In genomic region chrX:130738638-130739195, GRCh38 we compare ENCODE assay signal across 16 cellular contexts.
A peak's percentile ranks its signal among the peaks of the same experiment; 100 is the strongest.
DNase-seq lines count a peak whose midpoint lies in the region; ATAC-seq and TF ChIP-seq lines count a peak whose summit lies in the region.
"Had no signal": no experiment of that assay in that cellular context is flagged by ENCODE, and none has a peak within 500 bp of the region (broad histone marks: within the 10 kb centered on the region; RNA-seq: fewer than 3 reads in every experiment).

No MANE protein-coding gene starts in this region.

- no peak overlapping the region for H3K9ac ChIP-seq in iPS-20b (ENCODE audit: low read depth, low read length)

- no peak overlapping the region for H3K4me3 ChIP-seq in H7 (ENCODE audit: insufficient read depth, low read depth, low read length)
- H3K4me3 ChIP-seq in iPS-20b (ENCODE audit: low read length): peak overlapping the region; percentile 10; the same call in 1 of the 2 replicates
- no peak overlapping the region for H3K4me3 ChIP-seq in esophagus muscularis mucosa
- H3K4me3 ChIP-seq: K562 had no signal

- no peak for TF ChIP-seq EP300 in esophagus muscularis mucosa (IDR thresholded peaks at IDR 0.05)

- DNase-seq in NCI-H2227 (lab: John Stamatoyannopoulos, UW; ENCODE audit: unreplicated experiment) (peak; percentile 8), NCI-H2227 treated with DMSO at 0.1 percent for 48 hours (lab: John Stamatoyannopoulos, UW) (no peak), H7 (peak; percentile 17), cerebellar cortex (ENCODE audit: low spot score) (peak; percentile 66), GF-D8 (lab: John Stamatoyannopoulos, UW) (no peak), esophagus muscularis mucosa (ENCODE audit: extremely low spot score) (no peak)
- DNase-seq: BE2C; Caco-2; CD4-positive, CD25-positive, alpha-beta regulatory T cell; DMS153; NCI-H1105; NCI-H1694 treated with DMSO at 0.1 percent for 48 hours; NCI-H82 had no signal

- H3K27ac ChIP-seq in iPS-20b (ENCODE audit: low read length): no peak overlapping the region
- H3K27ac ChIP-seq in esophagus muscularis mucosa (replicated peaks in 1 of 4): no peak overlapping the region

- H3K36me3 ChIP-seq in H7 (replicated peaks; ENCODE audit: control insufficient read depth, insufficient read depth, low read length): no peaks in the 10 kb centered on the region
- H3K36me3 ChIP-seq in iPS-20b (ENCODE audit: insufficient read depth, low read depth, low read length): no peaks in the 10 kb centered on the region
- no peaks in the 10 kb centered on the region for H3K36me3 ChIP-seq in esophagus muscularis mucosa
- H3K36me3 ChIP-seq: BE2C had no signal

- intact Hi-C loops in esophagus muscularis mucosa (cut with DNase I): no loop called here

- WGBS in esophagus muscularis mucosa: 79% methylated on average over 5 of the region's 5 CpGs

- H3K4me1 ChIP-seq in iPS-20b (ENCODE audit: insufficient read depth, low read length) (peaks cover 16% of the 10 kb centered on the region; the same call in 1 of the 2 replicates), esophagus muscularis mucosa (peaks cover 0 to 3% (median 0%) of the 10 kb centered on the region in 4 donors)
- H3K4me1 ChIP-seq: BE2C, Caco-2 had no signal

- no peak for ATAC-seq in HG03097 (IDR thresholded peaks at IDR 0.05; ENCODE audit: low FRiP score, unreplicated experiment)
- ATAC-seq: K562 had no signal

- TF ChIP-seq POLR2A in esophagus muscularis mucosa (IDR thresholded peaks at IDR 0.05; ENCODE audit: low read depth): no peak

- no peak for TF ChIP-seq CTCF in esophagus muscularis mucosa (IDR thresholded peaks at IDR 0.05)

- H3K27me3 ChIP-seq in H7 (ENCODE audit: control insufficient read depth, insufficient read depth, low read length) (0 out of 2 replicates have a peak, but pooled peaks cover 2% of the 10 kb centered on the region), iPS-20b (ENCODE audit: insufficient read depth, low read length) (peaks cover 11% of the 10 kb centered on the region; the same call in 1 of the 2 replicates), esophagus muscularis mucosa (no peaks in the 10 kb centered on the region)
- H3K27me3 ChIP-seq: BE2C had no signal

- H3K9me3 ChIP-seq in iPS-20b (ENCODE audit: insufficient read depth, low read depth, low read length): no peaks in the 10 kb centered on the region
- no peaks in the 10 kb centered on the region for H3K9me3 ChIP-seq in esophagus muscularis mucosa
- H3K9me3 ChIP-seq: BE2C, Caco-2 had no signal

Comparison
In these comparisons a context has a peak if more than half of its experiments do, and no peak if none do; other contexts are left out.
1. DNase-seq: peak in NCI-H2227 (single experiment), H7 (single experiment) and cerebellar cortex (single experiment); none in NCI-H2227 treated with DMSO at 0.1 percent for 48 hours (single experiment), GF-D8 (single experiment) and esophagus muscularis mucosa (single experiment).